Comparison of ENCODE assay signal across 11 cellular contexts in the genomic region with DNA sequence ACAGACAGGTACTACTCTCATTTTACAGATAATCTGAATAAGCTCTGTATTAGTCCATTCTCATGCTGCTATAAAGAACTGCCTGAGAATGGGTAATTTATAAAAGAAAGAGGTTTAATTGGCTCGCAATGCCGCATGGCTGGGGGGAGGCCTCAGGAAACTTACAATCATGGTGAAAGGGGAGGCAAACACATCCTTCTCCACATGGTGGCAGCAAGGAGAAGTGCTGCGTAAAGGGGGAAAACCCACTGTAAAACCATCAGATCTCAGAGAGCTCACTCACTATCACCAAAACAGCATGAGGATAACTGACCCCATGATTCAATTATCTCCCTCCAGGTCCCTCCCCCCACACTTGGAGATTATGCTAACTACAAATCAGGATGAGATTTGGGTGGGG.
DNase-seq lines count a peak whose midpoint lies in the region; ATAC-seq and TF ChIP-seq lines count a peak whose summit lies in the region.
"Had no signal": no experiment of that assay in that cellular context is flagged by ENCODE, and none has a peak within 500 bp of the region (broad histone marks: within the 10 kb centered on the region; RNA-seq: fewer than 3 reads in every experiment).

No MANE protein-coding gene starts in this region.

- no peak overlapping the region for H2BK5ac ChIP-seq in mesendoderm (ENCODE audit: low read length)

- H3K79me2 ChIP-seq in mesendoderm (ENCODE audit: control insufficient read depth, insufficient read depth, low read length): no peaks in the 10 kb centered on the region

- H2BK120ac ChIP-seq in mesendoderm (ENCODE audit: low read depth, low read length): no peak overlapping the region

- no peaks in the 10 kb centered on the region for H3K79me1 ChIP-seq in mesendoderm (ENCODE audit: low read length)

- TF ChIP-seq POLR2A in gastrocnemius medialis (IDR thresholded peaks at IDR 0.05): no peak

- no peak overlapping the region for H4K8ac ChIP-seq in mesendoderm (ENCODE audit: low read depth, low read length)

- H3K9me3 ChIP-seq in SJCRH30 (replicated peaks): no peaks in the 10 kb centered on the region
- H3K9me3 ChIP-seq in gastrocnemius medialis: no peaks in the 10 kb centered on the region

- H2BK15ac ChIP-seq in mesendoderm (replicated peaks; ENCODE audit: low read depth): no peak overlapping the region

- H3K4me3 ChIP-seq in SJCRH30 (no peak overlapping the region), mesendoderm (ENCODE audit: low read length) (no peak overlapping the region), gastrocnemius medialis (no peak overlapping the region)
- H3K4me3 ChIP-seq: BLaER1 treated with 17β-estradiol and CSF1 and Interleukin-3, amounts not matched to agents 10 nM and 100 nM had no signal

- peak; percentile 8 to 44 for DNase-seq in NCI-H2081 (lab: John Stamatoyannopoulos, UW)
- no peak for DNase-seq in NCI-H2081 treated with DMSO at 0.1 percent for 48 hours (lab: John Stamatoyannopoulos, UW)
- peak; percentile 16 for DNase-seq in HFFc6
- peak; percentile 11 to 33 for DNase-seq in SJCRH30
- peak; percentile 85 for DNase-seq in mesendoderm
- no peak for DNase-seq in SHP77 treated with DMSO at 0.1 percent for 48 hours (lab: John Stamatoyannopoulos, UW)
- no peak for DNase-seq in gastrocnemius medialis
- DNase-seq: NCI-H446 treated with DMSO at 0.1 percent for 48 hours had no signal

- H3K4me1 ChIP-seq in SJCRH30 (no peaks in the 10 kb centered on the region), mesendoderm (ENCODE audit: control insufficient read depth, low read depth, low read length) (no peaks in the 10 kb centered on the region), gastrocnemius medialis (no peaks in the 10 kb centered on the region)
- H3K4me1 ChIP-seq: BLaER1 treated with 17β-estradiol and CSF1 and Interleukin-3, amounts not matched to agents 10 nM and 100 nM had no signal

- H3K27me3 ChIP-seq in SJCRH30: no peaks in the 10 kb centered on the region
- no peaks in the 10 kb centered on the region for H3K27me3 ChIP-seq in mesendoderm (ENCODE audit: insufficient read depth, low read length, poor library complexity)
- no peaks in the 10 kb centered on the region for H3K27me3 ChIP-seq in gastrocnemius medialis
- H3K27me3 ChIP-seq: BLaER1 treated with 17β-estradiol and CSF1 and Interleukin-3, amounts not matched to agents 10 nM and 100 nM had no signal

- no peaks in the 10 kb centered on the region for H3K4me1 Mint-ChIP-seq in HFFc6 (ENCODE audit: low read depth)

- no peak overlapping the region for H3K23ac ChIP-seq in mesendoderm (ENCODE audit: low read length)

- ATAC-seq in gastrocnemius medialis (no peak), GM21576 (IDR thresholded peaks at IDR 0.05; ENCODE audit: unreplicated experiment) (no peak)

- no CpG with 5 or more reads among the region's 3 CpGs for WGBS in mesendoderm (ENCODE audit: extremely low coverage, insufficient coverage, low lambda C conversion rate)

- no peak overlapping the region for H3K18ac ChIP-seq in mesendoderm (ENCODE audit: low read length)

- no peak overlapping the region for H3K27ac Mint-ChIP-seq in HFFc6

- H2AK5ac ChIP-seq in mesendoderm (ENCODE audit: low read length): no peak overlapping the region

- intact Hi-C loops in gastrocnemius medialis (cut with DNase I; ENCODE audit: low total_unique reads): no loop called here

- no peak overlapping the region for H3K56ac ChIP-seq in mesendoderm (ENCODE audit: low read length)

- H3K4me2 ChIP-seq in mesendoderm (ENCODE audit: low read length): no peak overlapping the region
- H3K4me2 ChIP-seq: BLaER1 treated with 17β-estradiol and CSF1 and Interleukin-3, amounts not matched to agents 10 nM and 100 nM had no signal

- TF ChIP-seq CTCF in HFFc6 (IDR thresholded peaks at IDR 0.05) (peak; percentile 75), gastrocnemius medialis (IDR thresholded peaks at IDR 0.05 in 4 of 5, conservative IDR thresholded peaks at IDR 0.05 in 1 of 5) (no peak)

- no peaks in the 10 kb centered on the region; the same call in 1 of the 2 replicates for H3K27me3 Mint-ChIP-seq in HFFc6 (ENCODE audit: insufficient read depth)

- H3K36me3 ChIP-seq in SJCRH30: no peaks in the 10 kb centered on the region
- no peaks in the 10 kb centered on the region for H3K36me3 ChIP-seq in mesendoderm (ENCODE audit: control insufficient read depth, insufficient read depth, low read length)
- H3K36me3 ChIP-seq in gastrocnemius medialis: no peaks in the 10 kb centered on the region
- H3K36me3 ChIP-seq: BLaER1 treated with 17β-estradiol and CSF1 and Interleukin-3, amounts not matched to agents 10 nM and 100 nM had no signal

- H3K27ac ChIP-seq in SJCRH30 (no peak overlapping the region), mesendoderm (ENCODE audit: low read depth, low read length) (no peak overlapping the region), gastrocnemius medialis (no peak overlapping the region)
- H3K27ac ChIP-seq: BLaER1 treated with 17β-estradiol and CSF1 and Interleukin-3, amounts not matched to agents 10 nM and 100 nM; epithelial cell of prostate had no signal

- H3K9me3 Mint-ChIP-seq in HFFc6: no peaks in the 10 kb centered on the region

- no peaks in the 10 kb centered on the region for H3K36me3 Mint-ChIP-seq in HFFc6 (ENCODE audit: low read depth)

- no peak overlapping the region for H3K4me3 Mint-ChIP-seq in HFFc6

- H3K4ac ChIP-seq in mesendoderm (ENCODE audit: low read depth, low read length): no peak overlapping the region

- in situ Hi-C loops in gastrocnemius medialis (cut with MboI; ENCODE audit: low sequenced_read_pairs in 4 of 4): no loop called here

- no peak overlapping the region for H4K5ac ChIP-seq in mesendoderm (ENCODE audit: low read length)

- H3K9ac ChIP-seq in mesendoderm (ENCODE audit: low read length): no peak overlapping the region
- H3K9ac ChIP-seq: BLaER1 treated with 17β-estradiol and CSF1 and Interleukin-3, amounts not matched to agents 10 nM and 100 nM had no signal

Comparison
In these comparisons a context has a peak if more than half of its experiments do, and no peak if none do; other contexts are left out.
1. DNase-seq: peak in NCI-H2081 (2 of 2), HFFc6 (single experiment), SJCRH30 (2 of 2) and mesendoderm (single experiment); none in NCI-H2081 treated with DMSO at 0.1 percent for 48 hours (single experiment), SHP77 treated with DMSO at 0.1 percent for 48 hours (single experiment) and gastrocnemius medialis (0 of 2).